In genomic region chr5:16849821-16850220, GRCh38 we compare ENCODE assay signal across 35 cellular contexts.
"Had no signal": no experiment of that assay in that cellular context is flagged by ENCODE, and none has a peak within 500 bp of the region (broad histone marks: within the 10 kb centered on the region; RNA-seq: fewer than 3 reads in every experiment).

No MANE protein-coding gene starts in this region.

- H3K27me3 Mint-ChIP-seq: activated CD4-positive, alpha-beta T cell treated with anti-CD3 and anti-CD28 coated beads, Interleukin-2, amount 10 ng/mL, durations not matched to agents 24 days and 14 days; activated naive CD4-positive, alpha-beta T cell treated with anti-CD3 and anti-CD28 coated beads, Interleukin-2, amount 50 U/mL, for 24 hours; activated naive CD8-positive, alpha-beta T cell treated with anti-CD3 and anti-CD28 coated beads, Interleukin-2, amount 10 ng/mL, durations not matched to agents 7 days and 5 days; central memory CD8-positive, alpha-beta T cell had no signal

- H3K9me3 ChIP-seq: ascending aorta had no signal

- H3K4me1 Mint-ChIP-seq: activated CD4-positive, alpha-beta T cell treated with anti-CD3 and anti-CD28 coated beads, Interleukin-2, amount 10 ng/mL, durations not matched to agents 24 days and 14 days; activated naive CD4-positive, alpha-beta T cell treated with anti-CD3 and anti-CD28 coated beads, Interleukin-2, amount 50 U/mL, for 24 hours; activated naive CD8-positive, alpha-beta T cell treated with anti-CD3 and anti-CD28 coated beads, Interleukin-2, amount 10 ng/mL, durations not matched to agents 7 days and 5 days; activated T-helper 17 cell treated with anti-CD3 and anti-CD28 coated beads, Interleukin-2, amount 50 U/mL, for 72 hours; central memory CD8-positive, alpha-beta T cell had no signal

- H3K27ac ChIP-seq: ascending aorta, cardiac muscle cell, KMS-11, RWPE1 had no signal

- H3K4me3 ChIP-seq: ascending aorta, cardiac muscle cell had no signal

- H3K9ac ChIP-seq: KMS-11 had no signal

- DNase-seq: activated CD4-positive, alpha-beta T cell treated with anti-CD3 and anti-CD28 coated beads, Interleukin-2, amount 10 ng/mL, durations not matched to agents 24 days and 14 days; activated CD4-positive, alpha-beta T cell treated with anti-CD3 and anti-CD28 coated beads, Interleukin-2, amount 50 U/mL, for 4 hours; activated CD8-positive, alpha-beta T cell treated with anti-CD3 and anti-CD28 coated beads for 36 hours; activated gamma-delta T cell; activated naive CD4-positive, alpha-beta T cell treated with Interleukin-2 at 50 U/mL for 16 hours; activated naive CD8-positive, alpha-beta T cell treated with anti-CD3 and anti-CD28 coated beads, Interleukin-2, amount 10 ng/mL, durations not matched to agents 7 days and 5 days; activated T-cell treated with anti-CD3 and anti-CD28 coated beads, Interleukin-2, amount 50 U/mL, for 1 hour; activated T-cell treated with anti-CD3 and anti-CD28 coated beads, Interleukin-2, amount 50 U/mL, for 72 hours; amygdala; MM.1S; MV-4-11; NCI-H1092 treated with DMSO at 0.1 percent for 48 hours; NCI-H1417; NCI-H146; NCI-H187; NCI-H2029 treated with DMSO at 0.1 percent for 48 hours; NCI-H2107; NCI-H226; NCI-H446 treated with DMSO at 0.1 percent for 48 hours; NCI-H524; SIG-M5; SW 1271; T-helper 1 cell; T-helper 2 cell; T1000 had no signal

- FAIRE-seq: RCC 7860, TTC549 had no signal

- ATAC-seq: activated CD8-positive, alpha-beta T cell treated with anti-CD3 and anti-CD28 coated beads for 36 hours; activated T-cell treated with anti-CD3 and anti-CD28 coated beads, Interleukin-2, amount 50 U/mL, for 72 hours; activated T-helper 17 cell treated with anti-CD3 and anti-CD28 coated beads, Interleukin-2, amount 50 U/mL, for 72 hours; Right ventricle myocardium inferior had no signal

- H3K4me1 ChIP-seq: ascending aorta had no signal

- H3K27ac Mint-ChIP-seq: activated CD4-positive, alpha-beta T cell treated with anti-CD3 and anti-CD28 coated beads, Interleukin-2, amount 10 ng/mL, durations not matched to agents 24 days and 14 days; activated CD8-positive, alpha-beta T cell treated with anti-CD3 and anti-CD28 coated beads for 36 hours; activated naive CD4-positive, alpha-beta T cell treated with anti-CD3 and anti-CD28 coated beads, Interleukin-2, amount 50 U/mL, for 24 hours; activated naive CD8-positive, alpha-beta T cell treated with anti-CD3 and anti-CD28 coated beads, Interleukin-2, amount 10 ng/mL, durations not matched to agents 7 days and 5 days; activated T-cell treated with anti-CD3 and anti-CD28 coated beads, Interleukin-2, amount 50 U/mL, for 72 hours; activated T-helper 17 cell treated with anti-CD3 and anti-CD28 coated beads, Interleukin-2, amount 50 U/mL, for 72 hours had no signal

- H3K36me3 ChIP-seq: ascending aorta, cardiac muscle cell had no signal

- H3K27me3 ChIP-seq: ascending aorta, cardiac muscle cell had no signal

- H3K4me3 Mint-ChIP-seq: activated CD4-positive, alpha-beta T cell treated with anti-CD3 and anti-CD28 coated beads, Interleukin-2, amount 10 ng/mL, durations not matched to agents 24 days and 14 days; activated CD8-positive, alpha-beta T cell treated with anti-CD3 and anti-CD28 coated beads for 36 hours; activated naive CD4-positive, alpha-beta T cell treated with anti-CD3 and anti-CD28 coated beads, Interleukin-2, amount 50 U/mL, for 24 hours; activated naive CD8-positive, alpha-beta T cell treated with anti-CD3 and anti-CD28 coated beads, Interleukin-2, amount 10 ng/mL, durations not matched to agents 7 days and 5 days; activated T-cell treated with anti-CD3 and anti-CD28 coated beads, Interleukin-2, amount 50 U/mL, for 72 hours; activated T-helper 17 cell treated with anti-CD3 and anti-CD28 coated beads, Interleukin-2, amount 50 U/mL, for 72 hours; central memory CD8-positive, alpha-beta T cell had no signal

- H3K4me2 ChIP-seq: KMS-11 had no signal

- H3K36me3 Mint-ChIP-seq: activated naive CD4-positive, alpha-beta T cell treated with anti-CD3 and anti-CD28 coated beads, Interleukin-2, amount 50 U/mL, for 24 hours; activated naive CD8-positive, alpha-beta T cell treated with anti-CD3 and anti-CD28 coated beads, Interleukin-2, amount 10 ng/mL, durations not matched to agents 7 days and 5 days had no signal

- H3K9me3 Mint-ChIP-seq: activated CD4-positive, alpha-beta T cell treated with anti-CD3 and anti-CD28 coated beads, Interleukin-2, amount 10 ng/mL, durations not matched to agents 24 days and 14 days; activated CD8-positive, alpha-beta T cell treated with anti-CD3 and anti-CD28 coated beads for 36 hours; activated naive CD4-positive, alpha-beta T cell treated with anti-CD3 and anti-CD28 coated beads, Interleukin-2, amount 50 U/mL, for 24 hours; activated naive CD8-positive, alpha-beta T cell treated with anti-CD3 and anti-CD28 coated beads, Interleukin-2, amount 10 ng/mL, durations not matched to agents 7 days and 5 days; activated T-cell treated with anti-CD3 and anti-CD28 coated beads, Interleukin-2, amount 50 U/mL, for 72 hours; activated T-helper 17 cell treated with anti-CD3 and anti-CD28 coated beads, Interleukin-2, amount 50 U/mL, for 72 hours; central memory CD8-positive, alpha-beta T cell had no signal
